In the genomic region with DNA sequence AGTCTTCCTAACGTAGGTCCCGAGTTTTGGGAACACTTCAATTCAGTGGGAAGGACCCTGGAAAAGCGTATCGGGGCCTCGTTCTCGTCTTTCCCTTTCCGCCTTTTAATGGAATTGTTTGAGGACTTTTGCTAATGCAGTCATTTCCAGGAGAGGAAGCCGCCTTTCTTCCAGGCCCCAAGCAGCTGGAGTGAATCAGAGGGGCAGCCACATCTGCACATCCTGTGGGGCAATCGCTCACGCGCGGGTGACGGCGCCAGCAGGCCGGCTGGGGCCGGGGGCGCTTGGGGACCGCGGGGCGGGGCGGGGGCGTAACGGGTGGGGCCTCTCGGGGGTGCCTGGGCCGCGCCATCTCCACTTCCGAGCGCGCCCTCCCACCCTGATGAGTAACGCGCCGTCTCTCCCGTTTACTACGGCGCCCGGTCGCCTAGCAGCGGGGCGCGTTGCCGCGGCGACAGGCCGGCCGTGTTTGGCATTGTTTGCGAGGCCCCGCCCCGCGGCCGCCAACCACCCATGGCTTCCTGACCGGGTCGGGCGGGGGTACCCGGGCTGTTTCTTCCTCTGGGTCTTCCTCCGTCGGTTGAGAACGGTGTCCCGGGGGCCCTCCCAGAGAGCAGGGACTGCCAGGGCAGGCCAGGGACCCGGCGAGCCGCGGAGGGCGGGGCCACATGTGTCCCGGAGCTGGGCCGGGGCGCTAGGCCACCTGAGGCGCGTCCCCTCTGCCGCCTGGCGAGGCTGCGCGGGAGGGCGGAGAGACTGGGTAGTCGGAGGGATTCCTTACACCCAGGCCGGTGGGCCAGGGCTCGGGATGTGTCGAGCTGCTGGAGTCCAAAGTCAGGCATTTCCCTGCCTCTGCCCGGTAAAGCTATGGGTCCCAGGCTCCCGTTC, we compare ENCODE assay signal across 1 cellular context.
TF ChIP-seq lines count a peak whose summit lies in the region.

No MANE protein-coding gene starts in this region.

TF ChIP-seq in HCT116, 20 proteins besides CTCF, POLR2A, EP300 and RAD21 (continued from another document):
- TF ChIP-seq, protein P1, sequence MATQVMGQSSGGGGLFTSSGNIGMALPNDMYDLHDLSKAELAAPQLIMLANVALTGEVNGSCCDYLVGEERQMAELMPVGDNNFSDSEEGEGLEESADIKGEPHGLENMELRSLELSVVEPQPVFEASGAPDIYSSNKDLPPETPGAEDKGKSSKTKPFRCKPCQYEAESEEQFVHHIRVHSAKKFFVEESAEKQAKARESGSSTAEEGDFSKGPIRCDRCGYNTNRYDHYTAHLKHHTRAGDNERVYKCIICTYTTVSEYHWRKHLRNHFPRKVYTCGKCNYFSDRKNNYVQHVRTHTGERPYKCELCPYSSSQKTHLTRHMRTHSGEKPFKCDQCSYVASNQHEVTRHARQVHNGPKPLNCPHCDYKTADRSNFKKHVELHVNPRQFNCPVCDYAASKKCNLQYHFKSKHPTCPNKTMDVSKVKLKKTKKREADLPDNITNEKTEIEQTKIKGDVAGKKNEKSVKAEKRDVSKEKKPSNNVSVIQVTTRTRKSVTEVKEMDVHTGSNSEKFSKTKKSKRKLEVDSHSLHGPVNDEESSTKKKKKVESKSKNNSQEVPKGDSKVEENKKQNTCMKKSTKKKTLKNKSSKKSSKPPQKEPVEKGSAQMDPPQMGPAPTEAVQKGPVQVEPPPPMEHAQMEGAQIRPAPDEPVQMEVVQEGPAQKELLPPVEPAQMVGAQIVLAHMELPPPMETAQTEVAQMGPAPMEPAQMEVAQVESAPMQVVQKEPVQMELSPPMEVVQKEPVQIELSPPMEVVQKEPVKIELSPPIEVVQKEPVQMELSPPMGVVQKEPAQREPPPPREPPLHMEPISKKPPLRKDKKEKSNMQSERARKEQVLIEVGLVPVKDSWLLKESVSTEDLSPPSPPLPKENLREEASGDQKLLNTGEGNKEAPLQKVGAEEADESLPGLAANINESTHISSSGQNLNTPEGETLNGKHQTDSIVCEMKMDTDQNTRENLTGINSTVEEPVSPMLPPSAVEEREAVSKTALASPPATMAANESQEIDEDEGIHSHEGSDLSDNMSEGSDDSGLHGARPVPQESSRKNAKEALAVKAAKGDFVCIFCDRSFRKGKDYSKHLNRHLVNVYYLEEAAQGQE (IDR thresholded peaks at IDR 0.05; ENCODE audit: low read depth) = no peak
- peak; percentile 68 for TF ChIP-seq ZFX (IDR thresholded peaks at IDR 0.05)
